Comparison of ENCODE assay signal across 11 cellular contexts in genomic region chr6:340991-341827, GRCh38. TPM values are rescaled to one million over a fixed set of nuclear protein-coding genes. Genes with fewer than 3 reads are reported as not detected.
DNase-seq lines count a peak whose midpoint lies in the region; ATAC-seq, FAIRE-seq and TF ChIP-seq lines count a peak whose summit lies in the region.
"Had no signal": no experiment of that assay in that cellular context is flagged by ENCODE, and none has a peak within 500 bp of the region (broad histone marks: within the 10 kb centered on the region; RNA-seq: fewer than 3 reads in every experiment).

No MANE protein-coding gene starts in this region.

- intact Hi-C loops in GM12878 (cut with micrococcal nuclease; ENCODE audit: unreplicated experiment), result no loop called here

- no peaks in the 10 kb centered on the region for H3K9me3 ChIP-seq in GM12878 (replicated peaks; ENCODE audit: control insufficient read depth, insufficient read depth, low read length)

- BruUV-seq in GM12878 (replicated peaks; lab: Mats Ljungman, UMichigan), result no TSS peak

- no peaks in the 10 kb centered on the region for H3K9me3 Mint-ChIP-seq in stimulated activated effector memory CD8-positive, alpha-beta T cell treated with anti-CD3 and anti-CD28 coated beads, Interleukin-12 subunit alpha, Interleukin-12 subunit beta, amount 100 ng/mL, for 72 hours
- peaks cover 8% of the 10 kb centered on the region for H3K9me3 Mint-ChIP-seq in osteocyte (ENCODE audit: unreplicated experiment)

- peaks cover 16% of the 10 kb centered on the region for H3K36me3 Mint-ChIP-seq in stimulated activated effector memory CD8-positive, alpha-beta T cell treated with anti-CD3 and anti-CD28 coated beads, Interleukin-12 subunit alpha, Interleukin-12 subunit beta, amount 100 ng/mL, for 72 hours
- peaks cover 3% of the 10 kb centered on the region for H3K36me3 Mint-ChIP-seq in osteocyte (ENCODE audit: unreplicated experiment)

- peaks cover 72% of the 10 kb centered on the region for H3K4me1 Mint-ChIP-seq in stimulated activated effector memory CD8-positive, alpha-beta T cell treated with anti-CD3 and anti-CD28 coated beads, Interleukin-12 subunit alpha, Interleukin-12 subunit beta, amount 100 ng/mL, for 72 hours
- H3K4me1 Mint-ChIP-seq in osteocyte (ENCODE audit: unreplicated experiment), result peaks cover 2% of the 10 kb centered on the region

- TF ChIP-seq CTCF in GM12878 (IDR thresholded peaks at IDR 0.05 in 2 of 3, conservative IDR thresholded peaks at IDR 0.05 in 1 of 3; ENCODE audit: control insufficient read depth in 2 of 3, extremely low read depth in 1 of 3, insufficient read depth in 1 of 3, low read depth in 3 of 3, low read length in 3 of 3) (no peak), osteocyte (IDR thresholded peaks at IDR 0.05) (no peak)

- H3K27me3 Mint-ChIP-seq in osteocyte (ENCODE audit: unreplicated experiment), result no peaks in the 10 kb centered on the region

- no peaks in the 10 kb centered on the region; the same call in 1 of the 2 replicates for H4K20me1 ChIP-seq in GM12878 (ENCODE audit: control insufficient read depth, insufficient read depth)

- TF ChIP-seq EP300 in GM12878 (IDR thresholded peaks at IDR 0.05; ENCODE audit: borderline replicate concordance in 1 of 2, control insufficient read depth in 1 of 2, low read depth in 2 of 2, low read length in 2 of 2), result peak; percentile 64 to 92; a peak in 3 of 4 replicates

- peak overlapping the region; percentile 83 for H3K4me2 ChIP-seq in GM12878 (ENCODE audit: control insufficient read depth, insufficient read depth)

- WGBS in GM12878 (ENCODE audit: insufficient coverage, insufficient replicate concordance, low lambda C conversion rate, missing lambda C conversion rate), result 79% methylated on average over 33 of the region's 33 CpGs

- peak; percentile 83 for DNase-seq in GM12878 (ENCODE audit: low read depth, low spot score)
- DNase-seq in stimulated activated effector memory CD8-positive, alpha-beta T cell treated with anti-CD3 and anti-CD28 coated beads, Interleukin-12 subunit alpha, Interleukin-12 subunit beta, amount 100 ng/mL, for 72 hours (ENCODE audit: low spot score in 2 of 2), result peak in 1 of 2 donors; percentile 66
- DNase-seq in osteocyte (ENCODE audit: extremely low spot score, unreplicated experiment), result no peak
- no peak for DNase-seq in SW480 (ENCODE audit: low spot score)
- no peak for DNase-seq in GOT3 (lab: John Stamatoyannopoulos, UW)
- DNase-seq in ecto neural progenitor cell (ENCODE audit: low spot score), result no peak
- DNase-seq: mesendoderm; stimulated activated CD4-positive, alpha-beta T cell treated with anti-CD3 and anti-CD28 coated beads, Interleukin-4, amount 100 ng/mL, for 24 hours had no signal

- H3K27ac Mint-ChIP-seq in stimulated activated effector memory CD8-positive, alpha-beta T cell treated with anti-CD3 and anti-CD28 coated beads, Interleukin-12 subunit alpha, Interleukin-12 subunit beta, amount 100 ng/mL, for 72 hours, result peak overlapping the region; percentile 74
- H3K27ac Mint-ChIP-seq in osteocyte (ENCODE audit: unreplicated experiment), result no peak overlapping the region

- peak; percentile 36 for ATAC-seq in HG03045 (IDR thresholded peaks at IDR 0.05; ENCODE audit: unreplicated experiment)
- ATAC-seq in GM12878, result peak; percentile 70
- peak; percentile 57 for ATAC-seq in stimulated activated effector memory CD8-positive, alpha-beta T cell treated with anti-CD3 and anti-CD28 coated beads, Interleukin-12 subunit alpha, Interleukin-12 subunit beta, amount 100 ng/mL, for 72 hours

- TF ChIP-seq POLR2A in GM19099 (IDR thresholded peaks at IDR 0.05; ENCODE audit: extremely low read depth, insufficient read length, low read depth) (peak; percentile 29), GM12878 (IDR thresholded peaks at IDR 0.05; ENCODE audit: low read depth, low read length) (no peak)

- H3K36me3 ChIP-seq in GM12878 (ENCODE audit: control insufficient read depth in 2 of 2, insufficient read depth in 2 of 2, low read length in 1 of 2), result peaks cover 13 to 27% of the 10 kb centered on the region in 2 experiments

- peaks cover 88% of the 10 kb centered on the region for H3K4me1 ChIP-seq in GM12878 (ENCODE audit: control insufficient read depth, insufficient read depth, low read length)

- peak overlapping the region; percentile 86 for H3K27ac ChIP-seq in GM12878 (ENCODE audit: control insufficient read depth, insufficient read depth)
- H3K27ac ChIP-seq: RWPE1 had no signal

- SMC1A ChIA-PET in GM12878 (lab: Charles Lee; ENCODE audit: uncharacterized antibody, unreplicated experiment), result interaction anchor here (0.6 to 17.1 kb wide), 17 partner anchors 11 to 152 kb away, joined by 3 to 707 read pairs (median 26); partner anchors contain the start of gene DUSP22

- H3K27me3 ChIP-seq in GM12878 (replicated peaks in 1 of 2; ENCODE audit: control insufficient read depth in 2 of 2, insufficient read depth in 2 of 2, low read length in 1 of 2), result no peaks in the 10 kb centered on the region

- peak overlapping the region; percentile 46 for H3K9ac ChIP-seq in GM12878 (ENCODE audit: control insufficient read depth, insufficient read depth, low read length)

- peak overlapping the region; percentile 38 for H3K4me3 Mint-ChIP-seq in stimulated activated effector memory CD8-positive, alpha-beta T cell treated with anti-CD3 and anti-CD28 coated beads, Interleukin-12 subunit alpha, Interleukin-12 subunit beta, amount 100 ng/mL, for 72 hours
- H3K4me3 Mint-ChIP-seq in osteocyte (ENCODE audit: unreplicated experiment), result no peak overlapping the region

- H2AFZ ChIP-seq in GM12878 (ENCODE audit: control insufficient read depth, low read depth, low read length), result no peak overlapping the region

- H3K4me3 ChIP-seq in GM12878, result peak overlapping the region; percentile 46

- TF ChIP-seq RAD21 in GM12878 (IDR thresholded peaks at IDR 0.05; ENCODE audit: insufficient read depth, low read depth, low read length), result no peak

- CTCF ChIA-PET in GM12878 (lab: Yijun Ruan, JAX), result interaction anchor here (1.0 to 5.2 kb wide), 20 partner anchors 9 to 152 kb away, joined by 3 to 64 read pairs (median 7); no protein-coding TSS in a partner anchor

- peaks cover 86% of the 10 kb centered on the region for H3K79me2 ChIP-seq in GM12878 (ENCODE audit: control insufficient read depth, insufficient read depth, low read length)

- RAD21 ChIA-PET in GM12878 (lab: Charles Lee; ENCODE audit: unreplicated experiment), result interaction anchor here (0.6 to 8.7 kb wide), 24 partner anchors 9 to 151 kb away, joined by 3 to 256 read pairs (median 6); partner anchors contain the start of genes DUSP22 and IRF4

- no peak for FAIRE-seq in GM12878 (lab: Jason Lieb, UNC)

- in situ Hi-C loops in GM12878 (cut with MboI), result no loop called here

- POLR2A ChIA-PET in GM12878 (lab: Charles Lee), result interaction anchor here (0.6 to 7.4 kb wide), 14 partner anchors 11 to 113 kb away, joined by 3 to 150 read pairs (median 7); partner anchors contain the start of genes DUSP22 and IRF4

TF ChIP-seq in GM12878, 131 proteins besides CTCF, POLR2A, EP300 and RAD21 (continues in another document):
- TF ChIP-seq TARDBP (IDR thresholded peaks at IDR 0.05; ENCODE audit: borderline replicate concordance) (no peak), USF2 (IDR thresholded peaks at IDR 0.05; ENCODE audit: borderline replicate concordance, low read depth, low read length) (no peak), HDAC2 (IDR thresholded peaks at IDR 0.05) (0 out of 2 replicates have a peak, but pooled peaks have one; percentile 72), ASH2L (IDR thresholded peaks at IDR 0.05; ENCODE audit: borderline replicate concordance, low read depth) (no peak)

RNA-seq across cellular contexts. Expression of gene DUSP22, which starts 48.9 kb away (rescaled TPM):
- total RNA-seq in GM12878 (2013; cell fraction: nucleolus; rRNA removed), result 632 and 708 TPM in 2 replicates
- total RNA-seq in GM12878 (2014; rRNA removed) (113 and 123 TPM in 2 replicates), GM12878 (2014; rRNA removed; fragmentation: Illumina TruSeq; extraction: Trizol) (80.6 and 83.3 TPM in 2 replicates), GM12878 (2021) (125 and 130 TPM in 2 replicates), osteocyte (27.4 and 29.7 TPM in 2 replicates)
- 128 TPM for polyA plus RNA-seq in GM12878 (2011; ENCODE audit: low read depth)
- polyA plus RNA-seq in GM12878 (2011; rRNA removed) (78.9 and 80.1 TPM in 2 replicates), GM12878 (2014; fragmentation: Illumina TruSeq; extraction: Trizol) (87.9 and 101 TPM in 2 replicates), GM12878 (2014; fragmentation: Nextera tagmentation; extraction: Ambion mirVana) (10 to 100 TPM; 93.4 to 99.7 TPM), GM12878 (2014; rRNA removed) (138 and 147 TPM in 2 replicates), GM12878 (2016; fragmentation: Nextera tagmentation; extraction: Ambion mirVana) (100 to 1,000 TPM; 150 to 156 TPM)
- 109 and 115 TPM in 2 replicates for polyA plus RNA-seq in GM12878 (2011; cell fraction: cytosol; rRNA removed)
- polyA plus RNA-seq in GM12878 (2011; cell fraction: nucleus; rRNA removed), result 359 and 389 TPM in 2 replicates
- polyA plus RNA-seq in GM12878 (2012), result 121 and 164 TPM in 2 replicates
- 84.5 and 84.7 TPM in 2 replicates for polyA minus RNA-seq in GM12878 (2011; rRNA and poly(A)+ RNA removed)
- 15.5 and 16.8 TPM in 2 replicates for polyA minus RNA-seq in GM12878 (2011; cell fraction: cytosol; rRNA and poly(A)+ RNA removed)
- 118 and 156 TPM in 2 replicates for polyA minus RNA-seq in GM12878 (2011; cell fraction: nucleus; rRNA and poly(A)+ RNA removed)

RNA-seq across cellular contexts. Expression of gene IRF4, which starts 50.3 kb away (rescaled TPM):
- total RNA-seq in GM12878 (2013; cell fraction: nucleolus; rRNA removed), result 825 and 857 TPM in 2 replicates
- 287 and 295 TPM in 2 replicates for total RNA-seq in GM12878 (2014; rRNA removed)
- 217 and 228 TPM in 2 replicates for total RNA-seq in GM12878 (2014; rRNA removed; fragmentation: Illumina TruSeq; extraction: Trizol)
- total RNA-seq in GM12878 (2021), result 495 and 498 TPM in 2 replicates
- 299 TPM for polyA plus RNA-seq in GM12878 (2011; ENCODE audit: low read depth)
- 252 and 320 TPM in 2 replicates for polyA plus RNA-seq in GM12878 (2011; rRNA removed)
- 352 and 442 TPM in 2 replicates for polyA plus RNA-seq in GM12878 (2011; cell fraction: cytosol; rRNA removed)
- 848 and 1,001 TPM in 2 replicates for polyA plus RNA-seq in GM12878 (2011; cell fraction: nucleus; rRNA removed)
- 262 and 367 TPM in 2 replicates for polyA plus RNA-seq in GM12878 (2012)
- 223 and 228 TPM in 2 replicates for polyA plus RNA-seq in GM12878 (2014; fragmentation: Illumina TruSeq; extraction: Trizol)
- polyA plus RNA-seq in GM12878 (2014; fragmentation: Nextera tagmentation; extraction: Ambion mirVana), result 10 to 100 TPM; 50.0 to 98.9 TPM
- polyA plus RNA-seq in GM12878 (2014; rRNA removed), result 187 and 205 TPM in 2 replicates
- polyA plus RNA-seq in GM12878 (2016; fragmentation: Nextera tagmentation; extraction: Ambion mirVana), result 100 to 1,000 TPM; 295 to 297 TPM
- polyA minus RNA-seq in GM12878 (2011; rRNA and poly(A)+ RNA removed), result 364 and 403 TPM in 2 replicates
- 196 and 207 TPM in 2 replicates for polyA minus RNA-seq in GM12878 (2011; cell fraction: cytosol; rRNA and poly(A)+ RNA removed)
- polyA minus RNA-seq in GM12878 (2011; cell fraction: nucleus; rRNA and poly(A)+ RNA removed), result 241 and 321 TPM in 2 replicates
- total RNA-seq in osteocyte, result not detected in 2 replicates

Comparison
In these comparisons a context has a peak if more than half of its experiments do, and no peak if none do; other contexts are left out.
1. RNA of gene IRF4, which starts 50.3 kb away (total RNA-seq): 217 to 857 TPM in GM12878; not detected in osteocyte; every median in the first group is over 100 times any median in the second.
2. Peak in every context shown above with its lines, with median percentiles within 50 percentile points of each other: ATAC-seq.